ENCODE assay signal across 9 cellular contexts in the genomic region with DNA sequence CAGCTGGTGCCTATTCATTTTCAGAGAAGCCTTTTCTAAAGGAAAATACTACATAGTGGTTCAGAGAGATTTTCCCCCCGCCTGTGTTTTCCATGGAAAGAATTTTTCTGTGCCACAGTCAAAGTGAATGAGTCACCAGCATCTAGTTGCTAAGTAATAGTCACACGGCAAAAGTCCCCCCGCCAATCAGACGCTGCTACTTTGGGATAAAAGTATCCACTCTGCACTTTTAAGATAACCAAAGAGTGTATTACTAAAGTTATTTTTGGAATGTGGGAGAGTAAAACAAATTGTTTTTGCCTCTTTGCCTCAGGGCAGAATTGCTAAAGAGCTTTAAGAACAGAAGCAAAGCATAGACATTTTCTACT. TPM values are rescaled to one million over a fixed set of nuclear protein-coding genes. Genes with fewer than 3 reads are reported as not detected.
DNase-seq lines count a peak whose midpoint lies in the region; TF ChIP-seq lines count a peak whose summit lies in the region.
"Had no signal": no experiment of that assay in that cellular context is flagged by ENCODE, and none has a peak within 500 bp of the region (broad histone marks: within the 10 kb centered on the region; RNA-seq: fewer than 3 reads in every experiment).

No MANE protein-coding gene starts in this region.

- H3K27ac Mint-ChIP-seq in mesothelial cell of epicardium: peak overlapping the region; percentile 97

- H3K36me3 Mint-ChIP-seq in mesothelial cell of epicardium: no peaks in the 10 kb centered on the region

- H3K4me3 ChIP-seq in AG04449 (ENCODE audit: low read depth, low read length) (no peak overlapping the region), epithelial cell of esophagus (ENCODE audit: low read length) (no peak overlapping the region)

- H3K4me3 Mint-ChIP-seq in mesothelial cell of epicardium: no peak overlapping the region

- CTCF ChIA-PET in AG04449 (lab: Yijun Ruan, JAX): interaction anchor here (1.3 to 2.0 kb wide), 2 partner anchors 9 to 152 kb away, joined by 4 to 6 read pairs; no protein-coding TSS in a partner anchor

- H3K27me3 Mint-ChIP-seq in mesothelial cell of epicardium (ENCODE audit: low read depth): peaks cover 27% of the 10 kb centered on the region

- TF ChIP-seq CTCF in AG04449 (IDR thresholded peaks at IDR 0.05; ENCODE audit: insufficient read depth, low read length, missing control alignments) (no peak), epithelial cell of esophagus (IDR thresholded peaks at IDR 0.05; ENCODE audit: insufficient read depth, low read depth, low read length, missing control alignments) (no peak), mesothelial cell of epicardium (IDR thresholded peaks at IDR 0.05; ENCODE audit: unreplicated experiment) (no peak)

- DNase-seq in AG04449 (ENCODE audit: low read depth, low spot score) (peak; percentile 90), NCI-H226 (peak; percentile 90), epithelial cell of esophagus (ENCODE audit: low read depth) (peak; percentile 74), mesothelial cell of epicardium (ENCODE audit: low spot score in 2 of 2, unreplicated experiment in 2 of 2) (peak; percentile 33 to 58), NAMALWA (ENCODE audit: low spot score) (no peak), GM19240 (ENCODE audit: insufficient read length, low spot score) (no peak), NCI-H187 (lab: John Stamatoyannopoulos, UW) (no peak)
- DNase-seq in activated CD4-positive, alpha-beta T cell treated with anti-CD3 and anti-CD28 coated beads for 48 hours: no peak
- DNase-seq: GF-D8 had no signal

- POLR2A ChIA-PET in AG04449 (lab: Yijun Ruan, JAX): interaction anchor here (0.6 to 1.1 kb wide), 2 partner anchors 18 to 21 kb away, joined by 3 read pairs; no protein-coding TSS in a partner anchor

- peaks cover 73% of the 10 kb centered on the region for H3K4me1 Mint-ChIP-seq in mesothelial cell of epicardium

- H3K9me3 Mint-ChIP-seq in mesothelial cell of epicardium: no peaks in the 10 kb centered on the region

RNA-seq across cellular contexts. Expression of a gene that starts 23.5 kb away (rescaled TPM):
- 99.5 to 105 TPM (median 102 TPM) in 3 replicates for total RNA-seq in mesothelial cell of epicardium

Comparison
In these comparisons a context has a peak if more than half of its experiments do, and no peak if none do; other contexts are left out.
1. DNase-seq: peak in AG04449 (single experiment), NCI-H226 (single experiment), epithelial cell of esophagus (single experiment) and mesothelial cell of epicardium (2 of 2); none in NAMALWA (single experiment), GM19240 (single experiment), NCI-H187 (0 of 2) and activated CD4-positive, alpha-beta T cell treated with anti-CD3 and anti-CD28 coated beads for 48 hours (single experiment).